15 cellular contexts compared by ENCODE assay signal in the genomic region with DNA sequence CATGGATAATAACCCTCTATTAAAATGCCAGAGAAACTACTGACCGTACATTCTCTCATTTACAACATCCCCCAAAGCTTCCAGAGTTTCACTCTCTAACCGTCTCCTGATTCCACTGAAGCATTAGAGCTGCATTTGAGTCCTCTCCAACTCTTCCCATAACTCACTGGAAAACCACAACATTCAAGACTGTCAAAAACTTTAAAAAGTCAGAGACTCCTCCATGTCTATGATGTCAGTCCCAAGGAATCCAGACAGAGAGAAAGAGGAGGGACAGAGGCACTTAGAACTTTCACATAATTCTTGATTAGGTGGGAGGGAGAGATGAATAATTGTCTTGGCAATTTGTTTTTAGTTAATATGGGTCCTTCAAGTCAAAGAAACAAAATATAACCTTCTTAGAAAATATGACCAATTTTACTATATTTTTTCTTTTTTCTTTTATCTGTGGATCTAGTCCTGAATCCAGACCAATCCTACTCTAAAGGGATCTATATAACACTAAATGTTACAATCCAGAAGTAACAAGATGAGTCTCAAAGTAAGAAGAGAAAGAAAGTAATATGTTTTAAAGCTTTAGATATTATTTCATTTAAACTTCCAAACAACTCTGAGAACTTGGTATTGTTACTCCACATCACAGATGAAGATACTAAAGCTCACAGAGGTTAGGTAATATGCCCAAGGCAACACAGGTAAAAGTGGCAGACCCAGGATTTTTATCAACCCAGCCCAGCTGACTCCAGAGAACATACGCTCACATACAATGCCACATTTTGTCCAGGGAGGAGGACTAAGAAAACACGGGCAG. TPM values are rescaled to one million over a fixed set of nuclear protein-coding genes. Genes with fewer than 3 reads are reported as not detected.
DNase-seq lines count a peak whose midpoint lies in the region; ATAC-seq, FAIRE-seq and TF ChIP-seq lines count a peak whose summit lies in the region.
"Had no signal": no experiment of that assay in that cellular context is flagged by ENCODE, and none has a peak within 500 bp of the region (broad histone marks: within the 10 kb centered on the region; RNA-seq: fewer than 3 reads in every experiment).

No MANE protein-coding gene starts in this region.

- TF ChIP-seq POLR2A in H54 (IDR thresholded peaks at IDR 0.05; ENCODE audit: low read depth, low read length) = no peak
- no peak for TF ChIP-seq POLR2A in thyroid gland (IDR thresholded peaks at IDR 0.05)

- H3K9ac ChIP-seq in astrocyte (ENCODE audit: low read length) (peak overlapping the region; percentile 59), keratinocyte (ENCODE audit: control insufficient read depth, extremely low read depth, insufficient read depth, low read length) (no peak overlapping the region)

- dilution Hi-C loops in keratinocyte (cut with MboI; ENCODE audit: extremely low pct_ligation_motif_present, low sequenced_read_pairs) = no loop called here

- peak overlapping the region; percentile 39 for H3K4me3 ChIP-seq in astrocyte (ENCODE audit: insufficient read depth, low read depth, low read length)
- no peak overlapping the region for H3K4me3 ChIP-seq in keratinocyte (ENCODE audit: control insufficient read depth in 2 of 3, extremely low read depth in 1 of 3, insufficient read depth in 2 of 3, low read depth in 1 of 3, low read length in 3 of 3)
- no peak overlapping the region for H3K4me3 ChIP-seq in thyroid gland (replicated peaks in 1 of 3)
- H3K4me3 ChIP-seq: pancreas had no signal

- no peaks in the 10 kb centered on the region for H3K9me3 ChIP-seq in astrocyte (ENCODE audit: insufficient read depth, low read depth, low read length)
- H3K9me3 ChIP-seq in keratinocyte (ENCODE audit: control insufficient read depth, low read depth, low read length) = no peaks in the 10 kb centered on the region
- no peaks in the 10 kb centered on the region for H3K9me3 ChIP-seq in thyroid gland
- H3K9me3 ChIP-seq: pancreas had no signal

- DNase-seq in H54 (ENCODE audit: insufficient read length, low spot score) (peak; percentile 31), astrocyte (ENCODE audit: low read depth) (peak; percentile 94), keratinocyte (ENCODE audit: low read depth, low spot score) (no peak), thyroid gland (no peak), putamen (ENCODE audit: low spot score) (no peak), middle frontal gyrus (ENCODE audit: extremely low spot score, low spot score) (no peak), HPDE6-E6E7 (ENCODE audit: extremely low spot score) (no peak)
- DNase-seq: activated CD8-positive, alpha-beta memory T cell treated with anti-CD3 and anti-CD28 coated beads, Interleukin-2, amount 50 U/mL, for 48 hours; caudate nucleus; Kasumi-1; NCI-H524; pancreas had no signal

- H3K27ac Mint-ChIP-seq in astrocyte (ENCODE audit: unreplicated experiment) = peak overlapping the region; percentile 95
- H3K27ac Mint-ChIP-seq: T-helper 1 cell treated with Interleukin-12 subunit alpha and Interleukin-12 subunit beta and Interleukin-4 antibody, amounts not matched to agents 30 μg/mL and 1 μg/mL, for 36 hours had no signal

- peak overlapping the region; percentile 69 for H3K27ac ChIP-seq in astrocyte (ENCODE audit: low read depth, low read length)
- H3K27ac ChIP-seq in keratinocyte (ENCODE audit: control insufficient read depth, insufficient read depth, low read length) = no peak overlapping the region
- H3K27ac ChIP-seq in thyroid gland = peak overlapping the region in 2 of 3 donors; percentile 1 to 37
- H3K27ac ChIP-seq: pancreas had no signal

- H3K4me2 ChIP-seq in astrocyte (ENCODE audit: low read length) (peak overlapping the region; percentile 81), keratinocyte (ENCODE audit: control insufficient read depth, extremely low read depth, insufficient read depth, low read depth, low read length) (peak overlapping the region; percentile 11)

- intact Hi-C loops in thyroid gland (cut with DNase I) = no loop called here

- no peak overlapping the region for H2AFZ ChIP-seq in astrocyte (ENCODE audit: low read depth, low read length)
- H2AFZ ChIP-seq in keratinocyte (ENCODE audit: control insufficient read depth, low read length) = no peak overlapping the region

- H3K36me3 Mint-ChIP-seq in astrocyte (ENCODE audit: low read depth, unreplicated experiment) = peaks cover 3% of the 10 kb centered on the region

- FAIRE-seq in H54 (lab: Jason Lieb, UNC) (peak; percentile 91), astrocyte (lab: Jason Lieb, UNC) (peak; percentile 87), keratinocyte (lab: Jason Lieb, UNC) (peak; percentile 26)
- FAIRE-seq: G401.6, pancreas had no signal

- H3K36me3 ChIP-seq in astrocyte (ENCODE audit: insufficient read depth, low read length) (no peaks in the 10 kb centered on the region), keratinocyte (ENCODE audit: control insufficient read depth in 2 of 2, extremely low read depth in 1 of 2, insufficient read depth in 2 of 2, low read length in 2 of 2) (no peaks in the 10 kb centered on the region), thyroid gland (no peaks in the 10 kb centered on the region)
- H3K36me3 ChIP-seq: pancreas had no signal

- H3K4me1 ChIP-seq in astrocyte (ENCODE audit: insufficient read depth, low read length) (peaks cover 18% of the 10 kb centered on the region), keratinocyte (ENCODE audit: control insufficient read depth, extremely low read depth, insufficient read depth, low read length) (peaks cover 12% of the 10 kb centered on the region), thyroid gland (peaks cover 17 to 36% of the 10 kb centered on the region in 2 donors)

- no peaks in the 10 kb centered on the region for H3K9me3 Mint-ChIP-seq in astrocyte (ENCODE audit: unreplicated experiment)
- H3K9me3 Mint-ChIP-seq: T-helper 1 cell treated with Interleukin-12 subunit alpha and Interleukin-12 subunit beta and Interleukin-4 antibody, amounts not matched to agents 30 μg/mL and 1 μg/mL, for 36 hours had no signal

- H4K20me1 ChIP-seq in astrocyte (ENCODE audit: insufficient read depth, low read length) (peaks cover 47% of the 10 kb centered on the region), keratinocyte (ENCODE audit: control insufficient read depth, extremely low read depth, insufficient read depth, low read length) (no peaks in the 10 kb centered on the region)

- H3K4me1 Mint-ChIP-seq in astrocyte (ENCODE audit: low read depth, unreplicated experiment) = peaks cover 58% of the 10 kb centered on the region

- no peak for ATAC-seq in GM19397 (IDR thresholded peaks at IDR 0.05; ENCODE audit: unreplicated experiment)

- H3K9me1 ChIP-seq in keratinocyte (ENCODE audit: control insufficient read depth, extremely low read depth, insufficient read depth, low read length) = no peaks in the 10 kb centered on the region

- peaks cover 90% of the 10 kb centered on the region for H3K79me2 ChIP-seq in astrocyte (ENCODE audit: insufficient read depth, low read length)
- peaks cover 46% of the 10 kb centered on the region for H3K79me2 ChIP-seq in keratinocyte (ENCODE audit: control insufficient read depth, insufficient read depth, low read length)

- 51 to 59% methylated on average over 4 of the region's 4 CpGs for WGBS in thyroid gland, 2 donors

- H3K27me3 Mint-ChIP-seq in astrocyte (ENCODE audit: low read depth, unreplicated experiment) = no peaks in the 10 kb centered on the region

- H3K27me3 ChIP-seq in astrocyte (ENCODE audit: insufficient read depth, low read length) = no peaks in the 10 kb centered on the region
- H3K27me3 ChIP-seq in keratinocyte (ENCODE audit: control insufficient read depth, extremely low read depth, insufficient read depth, low read length) = no peaks in the 10 kb centered on the region
- H3K27me3 ChIP-seq in thyroid gland = no peaks in the 10 kb centered on the region
- H3K27me3 ChIP-seq: pancreas had no signal

- H3K4me3 Mint-ChIP-seq in astrocyte (ENCODE audit: unreplicated experiment) = peak overlapping the region; percentile 55
- H3K4me3 Mint-ChIP-seq: T-helper 1 cell treated with Interleukin-12 subunit alpha and Interleukin-12 subunit beta and Interleukin-4 antibody, amounts not matched to agents 30 μg/mL and 1 μg/mL, for 36 hours had no signal

- TF ChIP-seq CTCF in astrocyte (IDR thresholded peaks at IDR 0.05; ENCODE audit: insufficient read depth, low read depth, low read length) (no peak), keratinocyte (optimal IDR thresholded peaks at IDR 0.05 in 1 of 3, IDR thresholded peaks at IDR 0.05 in 1 of 3, conservative IDR thresholded peaks at IDR 0.05 in 1 of 3; ENCODE audit: extremely low read depth in 1 of 3, insufficient read depth in 2 of 3, low read length in 3 of 3) (no peak), thyroid gland (IDR thresholded peaks at IDR 0.05) (no peak)

RNA-seq across cellular contexts. Expression of gene OTUD7B, which starts 23.8 kb away (rescaled TPM):
- total RNA-seq in astrocyte (31.9 and 33.1 TPM in 2 replicates), thyroid gland (10 to 100 TPM; 15.9 to 39.2 (median 23.2) TPM)
- polyA plus RNA-seq in keratinocyte = 6.5 to 8.9 TPM (median 8.7 TPM) in 3 replicates
- polyA plus RNA-seq in keratinocyte (2011; ENCODE audit: low read depth) = 5.1 TPM
- polyA plus RNA-seq in keratinocyte (2011; cell fraction: cytosol; rRNA removed) = 6.1 and 7.7 TPM in 2 replicates
- 14.6 and 16.0 TPM in 2 replicates for polyA plus RNA-seq in keratinocyte (2011; cell fraction: nucleus; rRNA removed)
- 6.0 and 9.7 TPM in 2 replicates for polyA plus RNA-seq in keratinocyte (2012; ENCODE audit: low replicate concordance)
- 15.9 to 26.0 TPM (median 18.1 TPM) in 3 replicates for polyA minus RNA-seq in keratinocyte
- 6.5 TPM for polyA minus RNA-seq in keratinocyte (2011; cell fraction: cytosol; rRNA and poly(A)+ RNA removed)
- 8.7 and 21.0 TPM in 2 replicates for polyA minus RNA-seq in keratinocyte (2011; cell fraction: nucleus; rRNA and poly(A)+ RNA removed)

RNA-seq across cellular contexts. Expression of gene MTMR11, which starts 50.0 kb away (rescaled TPM):
- total RNA-seq in astrocyte (4.0 and 5.0 TPM in 2 replicates), thyroid gland (1 to 10 TPM; 2.0 to 8.6 (median 5.6) TPM)
- 11.8 to 15.6 TPM (median 12.8 TPM) in 3 replicates for polyA plus RNA-seq in keratinocyte
- polyA plus RNA-seq in keratinocyte (2011; ENCODE audit: low read depth) = 1.4 TPM
- polyA plus RNA-seq in keratinocyte (2011; cell fraction: cytosol; rRNA removed) = 7.1 and 7.8 TPM in 2 replicates
- 26.5 and 30.7 TPM in 2 replicates for polyA plus RNA-seq in keratinocyte (2011; cell fraction: nucleus; rRNA removed)
- 4.6 and 7.2 TPM in 2 replicates for polyA plus RNA-seq in keratinocyte (2012; ENCODE audit: low replicate concordance)
- 16.3 to 21.6 TPM (median 21.5 TPM) in 3 replicates for polyA minus RNA-seq in keratinocyte
- polyA minus RNA-seq in keratinocyte (2011; cell fraction: cytosol; rRNA and poly(A)+ RNA removed) = 4.2 TPM
- 9.0 and 14.4 TPM in 2 replicates for polyA minus RNA-seq in keratinocyte (2011; cell fraction: nucleus; rRNA and poly(A)+ RNA removed)

RNA-seq across cellular contexts. Expression of gene SF3B4, which starts 59.1 kb away (rescaled TPM):
- total RNA-seq in astrocyte (73.2 and 74.0 TPM in 2 replicates), thyroid gland (10 to 100 TPM; 10.2 to 17.9 (median 12.4) TPM)
- polyA plus RNA-seq in keratinocyte = 16.9 to 59.9 TPM (median 35.4 TPM) in 3 replicates
- 18.5 TPM for polyA plus RNA-seq in keratinocyte (2011; ENCODE audit: low read depth)
- polyA plus RNA-seq in keratinocyte (2011; cell fraction: cytosol; rRNA removed) = 42.4 and 79.1 TPM in 2 replicates
- polyA plus RNA-seq in keratinocyte (2011; cell fraction: nucleus; rRNA removed) = 50.5 and 54.5 TPM in 2 replicates
- polyA plus RNA-seq in keratinocyte (2012; ENCODE audit: low replicate concordance) = 54.5 and 67.2 TPM in 2 replicates
- polyA minus RNA-seq in keratinocyte = 25.1 to 76.6 TPM (median 46.5 TPM) in 3 replicates
- polyA minus RNA-seq in keratinocyte (2011; cell fraction: cytosol; rRNA and poly(A)+ RNA removed) = 45.7 TPM
- polyA minus RNA-seq in keratinocyte (2011; cell fraction: nucleus; rRNA and poly(A)+ RNA removed) = 23.6 and 53.8 TPM in 2 replicates

Comparison
In these comparisons a context has a peak if more than half of its experiments do, and no peak if none do; other contexts are left out.
1. DNase-seq: peak in H54 (single experiment) and astrocyte (single experiment); none in keratinocyte (single experiment), thyroid gland (0 of 2), putamen (single experiment), middle frontal gyrus (single experiment) and HPDE6-E6E7 (single experiment).